ENCODE assay signal across 1 cellular context in genomic region chr9:96581823-96582598, GRCh38.
TF ChIP-seq lines count a peak whose summit lies in the region.

No MANE protein-coding gene starts in this region.

TF ChIP-seq in IMR-90, 13 proteins besides CTCF, POLR2A, EP300 and RAD21:
- no peak for TF ChIP-seq MAFK (IDR thresholded peaks at IDR 0.05; ENCODE audit: low read depth, low read length)
